8 cellular contexts compared by ENCODE assay signal in genomic region chr14:68815288-68816182, GRCh38. TPM values are rescaled to one million over a fixed set of nuclear protein-coding genes. Genes with fewer than 3 reads are reported as not detected.
DNase-seq lines count a peak whose midpoint lies in the region; ATAC-seq and TF ChIP-seq lines count a peak whose summit lies in the region.

No MANE protein-coding gene starts in this region.

- peak overlapping the region; percentile 78; the same call in 1 of the 2 replicates for H3K9ac ChIP-seq in MM.1S (ENCODE audit: low read length)

- no peaks in the 10 kb centered on the region for H3F3A ChIP-seq in MM.1S (ENCODE audit: insufficient read depth, low read length)

- no peak for DNase-seq in MM.1S
- DNase-seq in naive thymus-derived CD4-positive, alpha-beta T cell: peak in 6 of 9 donors; percentile 35 to 50 (median 41)
- DNase-seq in NCI-H2081 treated with DMSO at 0.1 percent for 48 hours (lab: John Stamatoyannopoulos, UW): no peak
- DNase-seq in COLO829 (ENCODE audit: low spot score): no peak
- no peak for DNase-seq in left colon
- no peak for DNase-seq in NCI-H446 (lab: John Stamatoyannopoulos, UW)

- no peaks in the 10 kb centered on the region for H3K36me3 ChIP-seq in MM.1S (replicated peaks; ENCODE audit: insufficient read depth, low read length)
- no peaks in the 10 kb centered on the region for H3K36me3 ChIP-seq in naive thymus-derived CD4-positive, alpha-beta T cell (ENCODE audit: control insufficient read depth in 2 of 3, insufficient read depth in 3 of 3, low read length in 3 of 3)

- H4K20me1 ChIP-seq in MM.1S (ENCODE audit: insufficient read depth, low read length): no peaks in the 10 kb centered on the region

- no peaks in the 10 kb centered on the region for H3K9me3 Mint-ChIP-seq in dendritic cell treated with granulocyte-macrophage colony-stimulating factor and Interleukin-4, amounts not matched to agents 40 ng/mL and 50 ng/mL, for 4 days
- no peaks in the 10 kb centered on the region for H3K9me3 Mint-ChIP-seq in naive thymus-derived CD4-positive, alpha-beta T cell

- H3K36me3 Mint-ChIP-seq in dendritic cell treated with granulocyte-macrophage colony-stimulating factor and Interleukin-4, amounts not matched to agents 40 ng/mL and 50 ng/mL, for 4 days (ENCODE audit: low read depth): peaks cover 8% of the 10 kb centered on the region
- peaks cover 0 to 3% (median 0%) of the 10 kb centered on the region in 5 donors for H3K36me3 Mint-ChIP-seq in naive thymus-derived CD4-positive, alpha-beta T cell

- H3K4me1 ChIP-seq in MM.1S (ENCODE audit: low read length): peaks cover 8% of the 10 kb centered on the region
- peaks cover 52 to 55% of the 10 kb centered on the region in 2 donors for H3K4me1 ChIP-seq in naive thymus-derived CD4-positive, alpha-beta T cell (ENCODE audit: control insufficient read depth in 2 of 2, insufficient read depth in 2 of 2, low read length in 2 of 2)

- no peaks in the 10 kb centered on the region for H3K9me3 ChIP-seq in MM.1S (replicated peaks; ENCODE audit: insufficient read depth, low read length)
- H3K9me3 ChIP-seq in naive thymus-derived CD4-positive, alpha-beta T cell (ENCODE audit: control insufficient read depth in 2 of 3, low read length in 3 of 3): no peaks in the 10 kb centered on the region

- peak; percentile 13 for TF ChIP-seq POLR2A in GM15510 (IDR thresholded peaks at IDR 0.05; ENCODE audit: borderline replicate concordance, extremely low read depth, insufficient read length)

- no peak for TF ChIP-seq CTCF in MM.1S (IDR thresholded peaks at IDR 0.05; ENCODE audit: low read length)

- peak overlapping the region; percentile 68; the same call in 1 of the 2 replicates for H3K27ac ChIP-seq in MM.1S (ENCODE audit: low read length)
- peak overlapping the region; percentile 95 for H3K27ac ChIP-seq in naive thymus-derived CD4-positive, alpha-beta T cell (ENCODE audit: low read depth, low read length)

- peak overlapping the region; percentile 95 for H3K27ac Mint-ChIP-seq in dendritic cell treated with granulocyte-macrophage colony-stimulating factor and Interleukin-4, amounts not matched to agents 40 ng/mL and 50 ng/mL, for 4 days
- peak overlapping the region; percentile 93 to 100 (median 96) for H3K27ac Mint-ChIP-seq in naive thymus-derived CD4-positive, alpha-beta T cell

- H3K27me3 ChIP-seq in MM.1S (replicated peaks; ENCODE audit: insufficient read depth, low read length): no peaks in the 10 kb centered on the region
- H3K27me3 ChIP-seq in naive thymus-derived CD4-positive, alpha-beta T cell (ENCODE audit: control insufficient read depth in 2 of 2, insufficient read depth in 2 of 2, low read length in 2 of 2): no peaks in the 10 kb centered on the region

- no peaks in the 10 kb centered on the region for H3K79me2 ChIP-seq in MM.1S (ENCODE audit: low read length)

- no peak overlapping the region; the same call in 1 of the 2 replicates for H2AFZ ChIP-seq in MM.1S (ENCODE audit: low read length)

- POLR2A ChIA-PET in naive thymus-derived CD4-positive, alpha-beta T cell (lab: Charles Lee): interaction anchor here (0.5 to 23.4 kb wide), 29 partner anchors 11 to 883 kb away, joined by 3 to 1273 read pairs (median 5); partner anchors contain the start of gene ZFP36L1

- peak overlapping the region; percentile 54 for H3K4me2 ChIP-seq in MM.1S (ENCODE audit: low read depth, low read length)

- H3K4me3 ChIP-seq in MM.1S (ENCODE audit: low read length): peak overlapping the region; percentile 60; the same call in 1 of the 2 replicates
- H3K4me3 ChIP-seq in naive thymus-derived CD4-positive, alpha-beta T cell (ENCODE audit: low read length): peak overlapping the region; percentile 63

- CTCF ChIA-PET in naive thymus-derived CD4-positive, alpha-beta T cell (lab: Charles Lee): interaction anchor here (0.8 to 10.6 kb wide), 20 partner anchors 12 to 883 kb away, joined by 3 to 219 read pairs (median 4); partner anchors contain the start of gene ZFP36L1

- intact Hi-C loops in dendritic cell treated with granulocyte-macrophage colony-stimulating factor and Interleukin-4, amounts not matched to agents 40 ng/mL and 50 ng/mL, for 4 days (cut with micrococcal nuclease): loop anchor here (1.0 to 5.0 kb wide), 4 partner anchors 19 to 978 kb away; no protein-coding TSS in a partner anchor
- intact Hi-C loops in naive thymus-derived CD4-positive, alpha-beta T cell (cut with micrococcal nuclease): loop anchor here (1.0 to 10.0 kb wide), 17 partner anchors 19 to 1197 kb away; partner anchors contain the start of genes RAD51B (in 2 of the 2), ZFYVE26 (in 2 of the 2), ARG2 (in 1 of the 2) and RDH11 (in 1 of the 2)
- intact Hi-C loops in left colon (cut with DNase I, micrococcal nuclease): loop anchor here (10.0 kb wide), 1 partner anchor 571 kb away; no protein-coding TSS in a partner anchor

- no peak for ATAC-seq in naive thymus-derived CD4-positive, alpha-beta T cell
- no peak for ATAC-seq in left colon

- peaks cover 45% of the 10 kb centered on the region for H3K4me1 Mint-ChIP-seq in dendritic cell treated with granulocyte-macrophage colony-stimulating factor and Interleukin-4, amounts not matched to agents 40 ng/mL and 50 ng/mL, for 4 days (ENCODE audit: low read depth)
- peaks cover 46 to 92% (median 66%) of the 10 kb centered on the region in 7 donors for H3K4me1 Mint-ChIP-seq in naive thymus-derived CD4-positive, alpha-beta T cell

- H3K4me3 Mint-ChIP-seq in dendritic cell treated with granulocyte-macrophage colony-stimulating factor and Interleukin-4, amounts not matched to agents 40 ng/mL and 50 ng/mL, for 4 days: peak overlapping the region; percentile 71
- H3K4me3 Mint-ChIP-seq in naive thymus-derived CD4-positive, alpha-beta T cell: peak overlapping the region; percentile 82 to 95 (median 84)

- peaks cover 1% of the 10 kb centered on the region for H3K27me3 Mint-ChIP-seq in dendritic cell treated with granulocyte-macrophage colony-stimulating factor and Interleukin-4, amounts not matched to agents 40 ng/mL and 50 ng/mL, for 4 days
- no peaks in the 10 kb centered on the region for H3K27me3 Mint-ChIP-seq in naive thymus-derived CD4-positive, alpha-beta T cell

- H3K9me2 ChIP-seq in MM.1S (replicated peaks; ENCODE audit: insufficient read depth, low read length): no peaks in the 10 kb centered on the region

RNA-seq across cellular contexts. Expression of gene ZFP36L1, which starts 22.7 kb away (rescaled TPM):
- total RNA-seq in naive thymus-derived CD4-positive, alpha-beta T cell: 100 to 1,000 TPM in 4 of 5 experiments, 10 to 100 TPM in 1; 82.0 to 231 (median 203) TPM
- polyA plus RNA-seq in naive thymus-derived CD4-positive, alpha-beta T cell: 100 to 1,000 TPM in 1 of 2 donors, 10 to 100 TPM in 1; 85.6 to 160 TPM
- total RNA-seq in left colon: 100 to 1,000 TPM in 1 of 2 donors, 10 to 100 TPM in 1; 79.2 to 127 TPM

Comparison
In these comparisons a context has a peak if more than half of its experiments do, and no peak if none do; other contexts are left out.
1. DNase-seq: peak in naive thymus-derived CD4-positive, alpha-beta T cell (6 of 9); none in MM.1S (single experiment), NCI-H2081 treated with DMSO at 0.1 percent for 48 hours (single experiment), COLO829 (single experiment), left colon (0 of 2) and NCI-H446 (0 of 2).